In genomic region chr9:131666779-131667178, GRCh38 we compare ENCODE assay signal across 15 cellular contexts.
DNase-seq lines count a peak whose midpoint lies in the region; ATAC-seq, FAIRE-seq and TF ChIP-seq lines count a peak whose summit lies in the region.
"Had no signal": no experiment of that assay in that cellular context is flagged by ENCODE, and none has a peak within 500 bp of the region (broad histone marks: within the 10 kb centered on the region; RNA-seq: fewer than 3 reads in every experiment).

No MANE protein-coding gene starts in this region.

- FAIRE-seq in HepG2 (lab: Jason Lieb, UNC): no peak

- H3K4me3 Mint-ChIP-seq in activated naive CD8-positive, alpha-beta T cell: peak overlapping the region; percentile 65
- peak overlapping the region; percentile 88 for H3K4me3 Mint-ChIP-seq in natural killer cell treated with Interleukin-12 subunit alpha and Interleukin-12 subunit beta and Interleukin-15 and Interleukin-18, amount 100 ng/mL, for 72 hours

- BruUV-seq in HepG2 (replicated peaks; lab: Mats Ljungman, UMichigan): no TSS peak

- intact Hi-C loops in HepG2 (cut with micrococcal nuclease; ENCODE audit: unreplicated experiment): no loop called here

- no peak overlapping the region for H2AFZ ChIP-seq in HepG2 (ENCODE audit: low read length)

- POLR2A ChIA-PET in HepG2 (lab: Yijun Ruan, JAX): no interaction called here

- peak; percentile 6 for DNase-seq in D341Med (ENCODE audit: low spot score)
- no peak for DNase-seq in Peyer's patch
- no peak for DNase-seq in natural killer cell treated with Interleukin-12 subunit alpha and Interleukin-12 subunit beta and Interleukin-15 and Interleukin-18, amount 100 ng/mL, for 72 hours (ENCODE audit: low spot score)
- no peak for DNase-seq in islet precursor cell
- no peak for DNase-seq in HepG2 (ENCODE audit: low spot score)
- DNase-seq: amygdala, Calu3, colonic mucosa, hypothalamus, NCI-H2227 treated with DMSO at 0.1 percent for 48 hours, sigmoid colon had no signal

- TF ChIP-seq POLR2A in Peyer's patch (IDR thresholded peaks at IDR 0.05) (no peak), HepG2 (IDR thresholded peaks at IDR 0.05; ENCODE audit: insufficient read depth in 1 of 2, low read depth in 2 of 2, low read length in 2 of 2) (no peak)

- H3K4me1 ChIP-seq in Peyer's patch (peaks cover 0 to 40% (median 30%) of the 10 kb centered on the region in 4 donors), HepG2 (ENCODE audit: insufficient read depth, low read length) (peaks cover 18% of the 10 kb centered on the region)

- H3K36me3 ChIP-seq in Peyer's patch (no peaks in the 10 kb centered on the region), HepG2 (replicated peaks in 1 of 2; ENCODE audit: control insufficient read depth in 1 of 2, insufficient read depth in 2 of 2, low read length in 2 of 2) (peaks cover 0 to 1% of the 10 kb centered on the region in 2 experiments; a peak in 1 of 5 replicates)
- H3K36me3 ChIP-seq: colonic mucosa, esophagus muscularis mucosa, sigmoid colon had no signal

- ATAC-seq in natural killer cell treated with Interleukin-12 subunit alpha and Interleukin-12 subunit beta and Interleukin-15 and Interleukin-18, amount 100 ng/mL, for 72 hours: no peak
- no peak for ATAC-seq in GM21576 (IDR thresholded peaks at IDR 0.05; ENCODE audit: unreplicated experiment)
- ATAC-seq in GM21526 (IDR thresholded peaks at IDR 0.05; ENCODE audit: low FRiP score, unreplicated experiment): no peak
- no peak for ATAC-seq in HepG2

- no peak for TF ChIP-seq RAD21 in HepG2 (CRISPR knock-in tag; IDR thresholded peaks at IDR 0.05)

- no peaks in the 10 kb centered on the region for H3K27me3 Mint-ChIP-seq in activated naive CD8-positive, alpha-beta T cell
- no peaks in the 10 kb centered on the region for H3K27me3 Mint-ChIP-seq in natural killer cell treated with Interleukin-12 subunit alpha and Interleukin-12 subunit beta and Interleukin-15 and Interleukin-18, amount 100 ng/mL, for 72 hours

- H3K27ac Mint-ChIP-seq in activated naive CD8-positive, alpha-beta T cell: peak overlapping the region; percentile 98
- peak overlapping the region; percentile 94 to 95 for H3K27ac Mint-ChIP-seq in natural killer cell treated with Interleukin-12 subunit alpha and Interleukin-12 subunit beta and Interleukin-15 and Interleukin-18, amount 100 ng/mL, for 72 hours

- in situ Hi-C loops in HepG2 (cut with HindIII; ENCODE audit: extremely low pct_ligation_motif_present, low pct_unique_long_range_greater_than_20kb): no loop called here

- H3K4me1 Mint-ChIP-seq in activated naive CD8-positive, alpha-beta T cell (ENCODE audit: low read depth): peaks cover 82% of the 10 kb centered on the region
- peaks cover 72 to 86% of the 10 kb centered on the region in 2 donors for H3K4me1 Mint-ChIP-seq in natural killer cell treated with Interleukin-12 subunit alpha and Interleukin-12 subunit beta and Interleukin-15 and Interleukin-18, amount 100 ng/mL, for 72 hours (ENCODE audit: low read depth in 2 of 2)

- H3K4me2 ChIP-seq in HepG2 (ENCODE audit: low read depth, low read length): no peak overlapping the region

- no peak overlapping the region for H3K9ac ChIP-seq in HepG2 (ENCODE audit: insufficient read depth, low read depth, low read length)

- TF ChIP-seq CTCF in Peyer's patch (IDR thresholded peaks at IDR 0.05): no peak
- no peak for TF ChIP-seq CTCF in HepG2 (CRISPR knock-in tag; IDR thresholded peaks at IDR 0.05)

- H3K9me3 Mint-ChIP-seq in activated naive CD8-positive, alpha-beta T cell (ENCODE audit: low read depth): no peaks in the 10 kb centered on the region
- H3K9me3 Mint-ChIP-seq in natural killer cell treated with Interleukin-12 subunit alpha and Interleukin-12 subunit beta and Interleukin-15 and Interleukin-18, amount 100 ng/mL, for 72 hours: no peaks in the 10 kb centered on the region

- no peak for TF ChIP-seq EP300 in HepG2 (IDR thresholded peaks at IDR 0.05; ENCODE audit: low read depth in 2 of 2, low read length in 2 of 2)
- TF ChIP-seq EP300 in HepG2 (CRISPR knock-in tag; IDR thresholded peaks at IDR 0.05; ENCODE audit: borderline replicate concordance): no peak

- H3K27ac ChIP-seq in Peyer's patch: peak overlapping the region; percentile 75 to 88 (median 79)
- H3K27ac ChIP-seq in HepG2 (ENCODE audit: extremely low read length, insufficient read depth, low read length): no peak overlapping the region

- CTCF ChIA-PET in HepG2 (lab: Yijun Ruan, JAX; ENCODE audit: low intra/inter-chr PET ratio, low total read pairs): no interaction called here

- peaks cover 15% of the 10 kb centered on the region for H3K36me3 Mint-ChIP-seq in activated naive CD8-positive, alpha-beta T cell
- no peaks in the 10 kb centered on the region for H3K36me3 Mint-ChIP-seq in natural killer cell treated with Interleukin-12 subunit alpha and Interleukin-12 subunit beta and Interleukin-15 and Interleukin-18, amount 100 ng/mL, for 72 hours

- H3K79me2 ChIP-seq in HepG2 (ENCODE audit: insufficient read depth, low read length): peaks cover 17% of the 10 kb centered on the region

- H4K20me1 ChIP-seq in HepG2 (ENCODE audit: insufficient read depth, low read length): no peaks in the 10 kb centered on the region; the same call in 1 of the 2 replicates

- H3K27me3 ChIP-seq in Peyer's patch: no peaks in the 10 kb centered on the region
- no peaks in the 10 kb centered on the region for H3K27me3 ChIP-seq in HepG2 (ENCODE audit: control insufficient read depth in 1 of 2, insufficient read depth in 2 of 2, low read length in 2 of 2)
- H3K27me3 ChIP-seq: colonic mucosa, esophagus muscularis mucosa, sigmoid colon had no signal

- WGBS in HepG2 (ENCODE audit: low lambda C conversion rate): 98% methylated on average over 8 of the region's 8 CpGs

- H3K9me3 ChIP-seq in Peyer's patch: no peaks in the 10 kb centered on the region
- H3K9me3 ChIP-seq in HepG2 (ENCODE audit: low read length): no peaks in the 10 kb centered on the region
- H3K9me3 ChIP-seq: colonic mucosa, esophagus muscularis mucosa, sigmoid colon had no signal

- H3K4me3 ChIP-seq in Peyer's patch (no peak overlapping the region), HepG2 (replicated peaks in 1 of 3; ENCODE audit: insufficient read depth in 1 of 3, low read depth in 2 of 3, low read length in 3 of 3) (no peak overlapping the region)
- H3K4me3 ChIP-seq: colonic mucosa, esophagus muscularis mucosa, sigmoid colon had no signal

TF ChIP-seq in HepG2, 621 proteins besides CTCF, POLR2A, EP300 and RAD21:
- TF ChIP-seq ATF2 (CRISPR knock-in tag; IDR thresholded peaks at IDR 0.05) (no peak), ZBTB21 (CRISPR knock-in tag; IDR thresholded peaks at IDR 0.05) (no peak), TCF7 (IDR thresholded peaks at IDR 0.05; ENCODE audit: low read depth) (no peak), ZNF841 (CRISPR knock-in tag; IDR thresholded peaks at IDR 0.05; ENCODE audit: borderline replicate concordance) (no peak), CBX5 (CRISPR knock-in tag; IDR thresholded peaks at IDR 0.05; ENCODE audit: borderline replicate concordance) (no peak), TRIM22 (IDR thresholded peaks at IDR 0.05) (no peak), FOXJ3 (CRISPR knock-in tag; IDR thresholded peaks at IDR 0.05; ENCODE audit: borderline replicate concordance) (no peak), NBN (conservative IDR thresholded peaks at IDR 0.05) (no peak)
TF ChIP-seq in HepG2: peak in this region for 0.
